In the genomic region with DNA sequence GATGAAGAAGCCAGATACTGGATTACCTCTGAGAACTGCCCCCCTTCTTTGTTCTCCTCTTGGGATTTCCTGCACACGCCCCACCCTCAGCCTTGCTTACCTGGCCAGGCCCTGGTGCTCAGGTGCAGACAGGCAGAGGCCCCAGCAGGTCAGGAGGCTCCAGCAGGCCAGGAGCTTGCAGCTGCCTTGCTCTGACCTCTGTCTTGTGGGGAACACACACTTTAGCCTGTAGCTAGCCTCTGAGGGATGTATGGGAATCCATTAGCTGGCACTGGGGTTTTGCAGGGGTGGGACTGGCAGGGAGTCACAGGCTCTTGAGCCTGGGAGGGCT, we compare ENCODE assay signal across 9 cellular contexts. TPM values are rescaled to one million over a fixed set of nuclear protein-coding genes. Genes with fewer than 3 reads are reported as not detected.
DNase-seq lines count a peak whose midpoint lies in the region; ATAC-seq and TF ChIP-seq lines count a peak whose summit lies in the region.
"Had no signal": no experiment of that assay in that cellular context is flagged by ENCODE, and none has a peak within 500 bp of the region (broad histone marks: within the 10 kb centered on the region; RNA-seq: fewer than 3 reads in every experiment).

No MANE protein-coding gene starts in this region.

- H3K4me3 ChIP-seq in heart left ventricle: peak overlapping the region; percentile 50 to 90 (median 74)
- peak overlapping the region; percentile 60 for H3K4me3 ChIP-seq in upper lobe of right lung
- H3K4me3 ChIP-seq in SJCRH30: no peak overlapping the region; the same call in 1 of the 2 replicates

- H3K4me3 Mint-ChIP-seq in brain (peak overlapping the region; percentile 86 to 98 (median 87)), mesothelial cell of epicardium (peak overlapping the region; percentile 94)

- H3K4me1 Mint-ChIP-seq in brain (peaks cover 45% of the 10 kb centered on the region), mesothelial cell of epicardium (peaks cover 51% of the 10 kb centered on the region)

- H3K27ac ChIP-seq in heart left ventricle: peak overlapping the region in 10 of 12 donors; percentile 85 to 95 (median 92)
- peak overlapping the region; percentile 85 for H3K27ac ChIP-seq in upper lobe of right lung
- no peak overlapping the region for H3K27ac ChIP-seq in SJCRH30

- TF ChIP-seq POLR2A in heart left ventricle (IDR thresholded peaks at IDR 0.05): no peak

- WGBS in heart left ventricle, 4 donors: 71 to 83% (median 79%) methylated on average over 1 of the region's 1 CpG

- H3K36me3 ChIP-seq in heart left ventricle (peaks cover 0 to 22% (median 0%) of the 10 kb centered on the region in 9 donors), upper lobe of right lung (no peaks in the 10 kb centered on the region), SJCRH30 (no peaks in the 10 kb centered on the region)

- intact Hi-C loops in heart left ventricle (cut with DNase I): loop anchor here in 7 of 10 donors (5.0 to 10.0 kb wide), 7 partner anchors 38 to 150 kb away; no protein-coding TSS in a partner anchor
- intact Hi-C loops in left ventricle myocardium superior (cut with micrococcal nuclease): loop anchor here (10.0 kb wide), 2 partner anchors 70 to 140 kb away; no protein-coding TSS in a partner anchor
- intact Hi-C loops in upper lobe of right lung (cut with DNase I): loop anchor here (10.0 kb wide), 1 partner anchor 90 kb away; no protein-coding TSS in a partner anchor

- ATAC-seq in heart left ventricle (no peak), left ventricle myocardium superior (no peak), upper lobe of right lung (no peak), GM21381 (IDR thresholded peaks at IDR 0.05; ENCODE audit: unreplicated experiment) (no peak)

- H3K27me3 Mint-ChIP-seq in brain: peaks cover 47% of the 10 kb centered on the region
- H3K27me3 Mint-ChIP-seq in mesothelial cell of epicardium (ENCODE audit: low read depth): no peaks in the 10 kb centered on the region

- no peaks in the 10 kb centered on the region for H3K9me3 Mint-ChIP-seq in brain
- no peaks in the 10 kb centered on the region for H3K9me3 Mint-ChIP-seq in mesothelial cell of epicardium

- H3K27me3 ChIP-seq in heart left ventricle: peaks cover 0 to 27% (median 0%) of the 10 kb centered on the region in 9 donors
- no peaks in the 10 kb centered on the region for H3K27me3 ChIP-seq in upper lobe of right lung
- H3K27me3 ChIP-seq in SJCRH30: no peaks in the 10 kb centered on the region

- H3K27ac Mint-ChIP-seq in brain (peak overlapping the region in 3 of 5 experiments; percentile 89 to 95 (median 92)), mesothelial cell of epicardium (peak overlapping the region; percentile 91)

- H3K4me1 ChIP-seq in heart left ventricle (peaks cover 0 to 67% (median 39%) of the 10 kb centered on the region in 12 donors), upper lobe of right lung (peaks cover 38% of the 10 kb centered on the region), SJCRH30 (peaks cover 7% of the 10 kb centered on the region; the same call in 1 of the 2 replicates)

- DNase-seq in heart left ventricle (no peak), left ventricle myocardium superior (no peak), mesothelial cell of epicardium (ENCODE audit: low spot score in 2 of 2, unreplicated experiment in 2 of 2) (no peak), upper lobe of right lung (no peak), SJCRH30 (no peak), globus pallidus (ENCODE audit: low spot score) (no peak)
- DNase-seq: SHP77 had no signal

- no peaks in the 10 kb centered on the region for H3K36me3 Mint-ChIP-seq in brain
- H3K36me3 Mint-ChIP-seq in mesothelial cell of epicardium: peaks cover 31% of the 10 kb centered on the region

- TF ChIP-seq CTCF in heart left ventricle (IDR thresholded peaks at IDR 0.05) (no peak), brain (conservative IDR thresholded peaks at IDR 0.05) (no peak), mesothelial cell of epicardium (IDR thresholded peaks at IDR 0.05; ENCODE audit: unreplicated experiment) (no peak), upper lobe of right lung (IDR thresholded peaks at IDR 0.05) (no peak)

- no peaks in the 10 kb centered on the region for H3K9me3 ChIP-seq in heart left ventricle
- H3K9me3 ChIP-seq in upper lobe of right lung: no peaks in the 10 kb centered on the region
- no peaks in the 10 kb centered on the region for H3K9me3 ChIP-seq in SJCRH30 (replicated peaks)

RNA-seq across cellular contexts. Expression of a gene that starts 2.7 kb away (rescaled TPM):
- total RNA-seq in heart left ventricle (10 to 100 TPM; 14.4 to 65.9 (median 20.8) TPM), left ventricle myocardium superior (14.9 TPM), mesothelial cell of epicardium (164 to 176 TPM (median 176 TPM) in 3 replicates), upper lobe of right lung (167 TPM)
- polyA plus RNA-seq in heart left ventricle (10 to 100 TPM; 10.4 to 19.0 TPM), brain (ENCODE audit: insufficient read depth, low read depth, low replicate concordance) (2.3 TPM)
- 6.7 and 7.6 TPM in 2 replicates for total RNA-seq in SJCRH30 (2014; rRNA removed; shearing (Covaris generic))
